Comparison of ENCODE assay signal across 35 cellular contexts in the genomic region with DNA sequence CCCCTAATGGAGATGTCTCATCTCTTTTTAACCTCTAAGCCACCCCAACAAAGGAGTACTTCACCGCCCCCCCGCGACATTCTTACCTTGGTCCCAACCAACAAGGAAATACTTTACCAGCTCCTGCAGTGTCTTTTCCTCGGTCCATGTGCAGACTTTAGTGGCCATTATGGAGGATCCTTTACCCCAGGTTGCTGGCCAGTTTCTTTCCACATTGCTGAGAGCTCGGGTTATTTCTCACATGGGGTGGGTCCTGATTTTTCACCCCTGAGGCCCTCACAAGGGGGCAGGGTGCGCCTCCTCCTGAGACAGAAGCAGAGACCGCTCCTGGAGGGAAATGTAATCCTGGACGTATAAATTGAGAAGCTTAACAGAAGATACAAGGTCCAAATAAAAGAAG. TPM values are rescaled to one million over a fixed set of nuclear protein-coding genes. Genes with fewer than 3 reads are reported as not detected.
"Had no signal": no experiment of that assay in that cellular context is flagged by ENCODE, and none has a peak within 500 bp of the region (broad histone marks: within the 10 kb centered on the region; RNA-seq: fewer than 3 reads in every experiment).

No MANE protein-coding gene starts in this region.

- DNase-seq: colonic mucosa; effector CD8-positive, alpha-beta T cell; esophagus squamous epithelium; foreskin melanocyte; glutamatergic neuron; heart right ventricle; hippocampal formation; immature natural killer cell; left ventricle myocardium superior; lower lobe of right lung; natural killer cell; occipital lobe; ovary; posterior cingulate gyrus; psoas muscle; right cardiac atrium; sigmoid colon; stimulated activated CD4-positive, alpha-beta T cell treated with anti-CD3 and anti-CD28 coated beads, Interleukin-2, amount 100 ng/mL, for 24 hours; stimulated activated CD4-positive, alpha-beta T cell treated with anti-CD3 and anti-CD28 coated beads, Interleukin-4, amount 100 ng/mL, for 24 hours; stimulated activated naive CD4-positive, alpha-beta T cell treated with Interleukin-2 at 50 U/mL for 16 hours; stomach; thyroid gland had no signal

- H3K9me3 ChIP-seq: colonic mucosa, esophagus squamous epithelium, heart right ventricle, lower lobe of right lung, ovary, psoas muscle, sigmoid colon, stomach, thyroid gland had no signal

- ATAC-seq: heart right ventricle; left ventricle myocardium superior; lower lobe of right lung; natural killer cell; psoas muscle; right cardiac atrium; stimulated activated effector memory CD8-positive, alpha-beta T cell treated with anti-CD3 and anti-CD28 coated beads, Interleukin-12 subunit alpha, Interleukin-12 subunit beta, amount 100 ng/mL, for 72 hours had no signal

- H3K27me3 ChIP-seq: colonic mucosa, ovary, sigmoid colon, thyroid gland had no signal

- H3K27ac ChIP-seq: colonic mucosa, esophagus squamous epithelium, heart right ventricle, lower lobe of right lung, ovary, psoas muscle, sigmoid colon, stomach, thyroid gland had no signal

- H3K36me3 ChIP-seq: colonic mucosa, esophagus squamous epithelium, heart right ventricle, lower lobe of right lung, ovary, sigmoid colon, stomach, thyroid gland had no signal

- H3K4me1 ChIP-seq: colonic mucosa, esophagus squamous epithelium, heart right ventricle, lower lobe of right lung, psoas muscle, sigmoid colon, stomach, thyroid gland had no signal

- H3K27ac Mint-ChIP-seq: dendritic cell treated with granulocyte-macrophage colony-stimulating factor and Interleukin-4, amounts not matched to agents 40 ng/mL and 50 ng/mL, for 4 days; immature natural killer cell; natural killer cell; stimulated activated effector memory CD8-positive, alpha-beta T cell treated with anti-CD3 and anti-CD28 coated beads, Interleukin-12 subunit alpha, Interleukin-12 subunit beta, amount 100 ng/mL, for 72 hours had no signal

- H3K4me3 Mint-ChIP-seq: dendritic cell treated with granulocyte-macrophage colony-stimulating factor and Interleukin-4, amounts not matched to agents 40 ng/mL and 50 ng/mL, for 4 days; immature natural killer cell; natural killer cell; stimulated activated effector memory CD8-positive, alpha-beta T cell treated with anti-CD3 and anti-CD28 coated beads, Interleukin-12 subunit alpha, Interleukin-12 subunit beta, amount 100 ng/mL, for 72 hours; type B pancreatic cell had no signal

- H3K4me1 Mint-ChIP-seq: immature natural killer cell; natural killer cell; stimulated activated effector memory CD8-positive, alpha-beta T cell treated with anti-CD3 and anti-CD28 coated beads, Interleukin-12 subunit alpha, Interleukin-12 subunit beta, amount 100 ng/mL, for 72 hours had no signal

- H3K9me3 Mint-ChIP-seq: dendritic cell treated with granulocyte-macrophage colony-stimulating factor and Interleukin-4, amounts not matched to agents 40 ng/mL and 50 ng/mL, for 4 days; immature natural killer cell; natural killer cell; stimulated activated effector memory CD8-positive, alpha-beta T cell treated with anti-CD3 and anti-CD28 coated beads, Interleukin-12 subunit alpha, Interleukin-12 subunit beta, amount 100 ng/mL, for 72 hours; type B pancreatic cell had no signal

- H3K36me3 Mint-ChIP-seq: immature natural killer cell; natural killer cell; stimulated activated effector memory CD8-positive, alpha-beta T cell treated with anti-CD3 and anti-CD28 coated beads, Interleukin-12 subunit alpha, Interleukin-12 subunit beta, amount 100 ng/mL, for 72 hours; type B pancreatic cell had no signal

- H3K4me3 ChIP-seq: colonic mucosa, esophagus squamous epithelium, heart right ventricle, lower lobe of right lung, ovary, psoas muscle, sigmoid colon, stomach, thyroid gland had no signal

RNA-seq across cellular contexts. Expression of gene AADACL3, which starts 3.0 kb away (rescaled TPM):
- total RNA-seq: colonic mucosa, endothelial cell of umbilical vein, epithelial cell of proximal tubule, esophagus squamous epithelium, heart right ventricle, left ventricle myocardium superior, lower lobe of right lung, mononuclear cell, natural killer cell, occipital lobe, ovary, psoas muscle, renal cortical epithelial cell, right cardiac atrium, sigmoid colon, skeletal muscle tissue, stomach, temporal lobe, thyroid gland, urinary bladder had no signal
- polyA plus RNA-seq: endothelial cell of umbilical vein, heart right ventricle, immature natural killer cell, neural cell, ovary, psoas muscle, right cardiac atrium, sigmoid colon, stomach, urinary bladder had no signal

RNA-seq across cellular contexts. Expression of gene CFAP107, which starts 33.1 kb away (rescaled TPM):
- total RNA-seq: colonic mucosa, endothelial cell of umbilical vein, epithelial cell of proximal tubule, esophagus squamous epithelium, heart right ventricle, left ventricle myocardium superior, mononuclear cell, natural killer cell, occipital lobe, psoas muscle, renal cortical epithelial cell, right cardiac atrium, sigmoid colon, stomach, subcutaneous adipose tissue, temporal lobe, thyroid gland, urinary bladder had no signal
- polyA plus RNA-seq: endothelial cell of umbilical vein, heart right ventricle, immature natural killer cell, keratinocyte, neural cell, ovary, right cardiac atrium, stomach, urinary bladder had no signal
